ENCODE assay signal across 22 cellular contexts in genomic region chr3:14132120-14132519, GRCh38.
"Had no signal": no experiment of that assay in that cellular context is flagged by ENCODE, and none has a peak within 500 bp of the region (broad histone marks: within the 10 kb centered on the region; RNA-seq: fewer than 3 reads in every experiment).

No MANE protein-coding gene starts in this region.

- FAIRE-seq: endometrium, islet of Langerhans had no signal

- H3K27ac Mint-ChIP-seq: memory B cell, mesothelial cell of epicardium, nephron progenitor cell had no signal

- H3K9me3 Mint-ChIP-seq: memory B cell, mesothelial cell of epicardium, nephron progenitor cell had no signal

- H3K4me3 ChIP-seq: dorsolateral prefrontal cortex, esophagus muscularis mucosa, gastrocnemius medialis, heart right ventricle, left lung, lower lobe of right lung, sigmoid colon, skin epidermis, stomach had no signal

- DNase-seq: cortex of kidney; dorsolateral prefrontal cortex; effector CD8-positive, alpha-beta T cell; gastrocnemius medialis; heart right ventricle; hypothalamus; left lung; lower lobe of right lung; nephron progenitor cell; sigmoid colon; stimulated activated CD4-positive, alpha-beta T cell treated with anti-CD3 and anti-CD28 coated beads, Interleukin-2, amount 100 ng/mL, for 24 hours; stimulated activated CD4-positive, alpha-beta T cell treated with anti-CD3 and anti-CD28 coated beads, Interleukin-4, amount 100 ng/mL, for 4 hours; stimulated activated naive CD4-positive, alpha-beta T cell; stomach; substantia nigra; trophoblast cell had no signal

- H3K9me3 ChIP-seq: esophagus muscularis mucosa, gastrocnemius medialis, heart right ventricle, left lung, lower lobe of right lung, sigmoid colon, stomach had no signal

- H3K27me3 ChIP-seq: dorsolateral prefrontal cortex, esophagus muscularis mucosa, gastrocnemius medialis, heart right ventricle, left lung, sigmoid colon, stomach had no signal

- ATAC-seq: gastrocnemius medialis, heart right ventricle, left lung, lower lobe of right lung had no signal

- H3K4me3 Mint-ChIP-seq: memory B cell, mesothelial cell of epicardium, nephron progenitor cell had no signal

- H3K27ac ChIP-seq: dorsolateral prefrontal cortex, heart right ventricle, left lung, lower lobe of right lung, sigmoid colon, stomach had no signal

- H3K27me3 Mint-ChIP-seq: memory B cell had no signal
